In genomic region chr6:26172496-26172958, GRCh38 we compare ENCODE assay signal across 8 cellular contexts.
DNase-seq lines count a peak whose midpoint lies in the region; ATAC-seq and TF ChIP-seq lines count a peak whose summit lies in the region.

No MANE protein-coding gene starts in this region.

- H3K9me3 Mint-ChIP-seq in Caco-2 (ENCODE audit: unreplicated experiment), result no peaks in the 10 kb centered on the region
- H3K9me3 Mint-ChIP-seq in activated CD4-positive, alpha-beta memory T cell treated with anti-CD3 and anti-CD28 coated beads, Interleukin-2, amount 10 ng/mL, durations not matched to agents 7 days and 5 days, result no peaks in the 10 kb centered on the region

- peaks cover 10% of the 10 kb centered on the region for H3K4me1 Mint-ChIP-seq in Caco-2 (ENCODE audit: low read depth, unreplicated experiment)
- peaks cover 54% of the 10 kb centered on the region for H3K4me1 Mint-ChIP-seq in activated CD4-positive, alpha-beta memory T cell treated with anti-CD3 and anti-CD28 coated beads, Interleukin-2, amount 10 ng/mL, durations not matched to agents 7 days and 5 days

- H3K27me3 ChIP-seq in Caco-2 (replicated peaks; ENCODE audit: control insufficient read depth, insufficient read depth, low read length), result no peaks in the 10 kb centered on the region
- no peaks in the 10 kb centered on the region for H3K27me3 ChIP-seq in neutrophil

- DNase-seq in Caco-2 (no peak), NCI-H1105 treated with DMSO at 0.1 percent for 48 hours (lab: John Stamatoyannopoulos, UW) (peak; percentile 43), fibroblast of the aortic adventitia (ENCODE audit: low read depth) (peak; percentile 59), middle frontal gyrus (ENCODE audit: extremely low spot score, low spot score) (no peak)
- DNase-seq in activated CD4-positive, alpha-beta memory T cell treated with anti-CD3 and anti-CD28 coated beads, Interleukin-2, amount 10 ng/mL, durations not matched to agents 7 days and 5 days, result peak; percentile 42

- CTCF ChIA-PET in Caco-2 (lab: Charles Lee), result interaction anchor here (1.0 kb wide), 1 partner anchor 16 kb away, joined by 4 read pairs; a partner anchor contains a TSS
- CTCF ChIA-PET in activated CD4-positive, alpha-beta memory T cell treated with anti-CD3 and anti-CD28 coated beads, Interleukin-2, amount 10 ng/mL, durations not matched to agents 7 days and 5 days (lab: Charles Lee), result interaction anchor here (0.9 to 5.3 kb wide), 11 partner anchors 11 to 396 kb away, joined by 3 to 34 read pairs (median 4); a partner anchor contains a TSS

- peak overlapping the region; percentile 68 for H3K4me3 Mint-ChIP-seq in Caco-2 (ENCODE audit: unreplicated experiment)
- peak overlapping the region; percentile 77 for H3K4me3 Mint-ChIP-seq in activated CD4-positive, alpha-beta memory T cell treated with anti-CD3 and anti-CD28 coated beads, Interleukin-2, amount 10 ng/mL, durations not matched to agents 7 days and 5 days

- intact Hi-C loops in Caco-2 (cut with micrococcal nuclease; ENCODE audit: unreplicated experiment), result loop anchor here (1.0 kb wide), 1 partner anchor 16 kb away; no protein-coding TSS in a partner anchor

- H3K9me3 ChIP-seq in Caco-2, result no peaks in the 10 kb centered on the region
- no peaks in the 10 kb centered on the region for H3K9me3 ChIP-seq in neutrophil

- H3K4me1 ChIP-seq in Caco-2 (peaks cover 6% of the 10 kb centered on the region), neutrophil (ENCODE audit: control insufficient read depth in 1 of 2, insufficient read depth in 1 of 2, low read depth in 1 of 2, low read length in 1 of 2) (peaks cover 15 to 16% of the 10 kb centered on the region in 2 experiments)

- H3K27ac Mint-ChIP-seq in Caco-2 (ENCODE audit: unreplicated experiment), result peak overlapping the region; percentile 37
- peak overlapping the region; percentile 95 for H3K27ac Mint-ChIP-seq in activated CD4-positive, alpha-beta memory T cell treated with anti-CD3 and anti-CD28 coated beads, Interleukin-2, amount 10 ng/mL, durations not matched to agents 7 days and 5 days

- BruUV-seq in Caco-2 (replicated peaks; lab: Mats Ljungman, UMichigan), result TSS peak; percentile 58

- TF ChIP-seq CTCF in Caco-2 (IDR thresholded peaks at IDR 0.05; ENCODE audit: insufficient read depth in 1 of 2, low read depth in 1 of 2, low read length in 1 of 2, severe bottlenecking in 1 of 2, unreplicated experiment in 1 of 2) (no peak), fibroblast of the aortic adventitia (IDR thresholded peaks at IDR 0.05; ENCODE audit: insufficient read depth, low read length) (no peak), neutrophil (IDR thresholded peaks at IDR 0.05) (no peak)

- ATAC-seq in GM21447 (IDR thresholded peaks at IDR 0.05; ENCODE audit: unreplicated experiment), result peak; percentile 31
- ATAC-seq in GM18519 (IDR thresholded peaks at IDR 0.05; ENCODE audit: low FRiP score, unreplicated experiment), result no peak

- H3K4me3 ChIP-seq in Caco-2 (ENCODE audit: low read depth, low read length), result peak overlapping the region; percentile 53
- peak overlapping the region; percentile 62 for H3K4me3 ChIP-seq in fibroblast of the aortic adventitia (ENCODE audit: low read depth, low read length)
- H3K4me3 ChIP-seq in neutrophil (ENCODE audit: low read depth in 1 of 2, low read length in 1 of 2), result peak overlapping the region; percentile 66 to 73

- POLR2A ChIA-PET in Caco-2 (lab: Charles Lee), result interaction anchor here (0.6 to 2.5 kb wide), 12 partner anchors 9 to 100 kb away, joined by 3 to 18 read pairs (median 6); a partner anchor contains a TSS
- POLR2A ChIA-PET in activated CD4-positive, alpha-beta memory T cell treated with anti-CD3 and anti-CD28 coated beads, Interleukin-2, amount 10 ng/mL, durations not matched to agents 7 days and 5 days (lab: Charles Lee), result interaction anchor here (0.7 to 8.5 kb wide), 29 partner anchors 13 to 1718 kb away, joined by 3 to 617 read pairs (median 7); a partner anchor contains a TSS

- H3K36me3 ChIP-seq in Caco-2 (ENCODE audit: control insufficient read depth, insufficient read depth, low read length), result no peaks in the 10 kb centered on the region
- no peaks in the 10 kb centered on the region for H3K36me3 ChIP-seq in neutrophil

- no peaks in the 10 kb centered on the region for H3K27me3 Mint-ChIP-seq in Caco-2 (ENCODE audit: insufficient read depth, unreplicated experiment)
- H3K27me3 Mint-ChIP-seq in activated CD4-positive, alpha-beta memory T cell treated with anti-CD3 and anti-CD28 coated beads, Interleukin-2, amount 10 ng/mL, durations not matched to agents 7 days and 5 days, result no peaks in the 10 kb centered on the region

- H3K36me3 Mint-ChIP-seq in Caco-2 (ENCODE audit: insufficient read depth, unreplicated experiment), result peaks cover 18% of the 10 kb centered on the region
- peaks cover 10% of the 10 kb centered on the region for H3K36me3 Mint-ChIP-seq in activated CD4-positive, alpha-beta memory T cell treated with anti-CD3 and anti-CD28 coated beads, Interleukin-2, amount 10 ng/mL, durations not matched to agents 7 days and 5 days (ENCODE audit: low read depth)

- H3K27ac ChIP-seq in neutrophil, result peak overlapping the region; percentile 87

Comparison
In these comparisons a context has a peak if more than half of its experiments do, and no peak if none do; other contexts are left out.
1. DNase-seq: peak in NCI-H1105 treated with DMSO at 0.1 percent for 48 hours (single experiment), activated CD4-positive, alpha-beta memory T cell treated with anti-CD3 and anti-CD28 coated beads, Interleukin-2, amount 10 ng/mL, durations not matched to agents 7 days and 5 days (single experiment) and fibroblast of the aortic adventitia (single experiment); none in Caco-2 (0 of 2) and middle frontal gyrus (single experiment).
2. Peak in every context shown above with its lines, with median percentiles within 50 percentile points of each other: H3K4me3 ChIP-seq.